8 cellular contexts compared by ENCODE assay signal in the genomic region with DNA sequence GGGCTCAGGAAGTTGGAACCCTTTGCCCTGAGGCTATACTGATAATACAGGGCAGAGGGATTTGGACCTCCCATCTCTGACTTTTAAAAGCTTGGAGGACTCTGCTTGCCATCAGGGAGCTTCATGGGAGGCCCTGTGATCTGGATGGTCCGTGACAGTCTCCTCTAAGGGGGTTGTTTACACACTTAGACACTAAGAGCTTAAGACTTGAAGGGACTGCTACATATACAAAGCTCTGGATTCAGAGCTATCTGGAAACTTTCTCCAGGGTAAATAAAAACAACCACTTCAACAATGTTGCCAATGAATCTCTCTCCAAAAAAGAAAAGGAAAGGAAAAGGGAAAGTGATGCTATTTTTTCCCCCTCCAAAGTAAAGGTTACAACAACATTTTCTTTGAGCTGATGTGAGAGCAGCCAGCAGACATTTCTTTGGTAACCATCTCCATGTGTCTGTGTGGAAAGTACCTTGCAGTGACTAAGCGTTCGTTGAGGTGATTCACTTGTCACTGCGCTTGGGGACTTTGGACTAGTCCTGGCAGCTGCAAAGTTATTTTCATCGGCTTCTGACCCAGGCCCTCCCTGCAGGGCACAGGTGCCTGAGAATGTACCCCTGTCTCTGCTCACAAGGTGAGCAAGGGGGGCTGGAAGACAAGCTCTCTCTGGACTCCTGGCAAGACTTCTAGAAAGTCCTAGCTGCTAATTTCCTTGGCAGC.
DNase-seq lines count a peak whose midpoint lies in the region; ATAC-seq, FAIRE-seq and TF ChIP-seq lines count a peak whose summit lies in the region.

No MANE protein-coding gene starts in this region.

- no peak overlapping the region for H3K4ac ChIP-seq in H1 (replicated peaks; ENCODE audit: insufficient read length, low read depth, low read length)

- no peak for TF ChIP-seq RAD21 in H1 (IDR thresholded peaks at IDR 0.05 in 1 of 2, conservative IDR thresholded peaks at IDR 0.05 in 1 of 2; ENCODE audit: low read depth in 2 of 2, low read length in 2 of 2)

- H3K27ac ChIP-seq in H1 (ENCODE audit: low read depth, low read length) (no peak overlapping the region), rectal smooth muscle tissue (ENCODE audit: low read depth, low read length) (peak overlapping the region; percentile 75), Karpas-422 (ENCODE audit: low read length) (no peak overlapping the region)

- peaks cover 0 to 5% (median 2%) of the 10 kb centered on the region in 4 experiments; a peak in 3 of 7 replicates for H3K4me1 ChIP-seq in H1 (replicated peaks in 1 of 4; ENCODE audit: control insufficient read depth in 3 of 4, insufficient read depth in 4 of 4, low read length in 3 of 4)
- peaks cover 25% of the 10 kb centered on the region for H3K4me1 ChIP-seq in rectal smooth muscle tissue (ENCODE audit: control insufficient read depth, insufficient read depth, low read length)
- no peaks in the 10 kb centered on the region for H3K4me1 ChIP-seq in Karpas-422 (ENCODE audit: low read length)

- peak overlapping the region; percentile 56; the same call in 1 of the 2 replicates for H2BK20ac ChIP-seq in H1 (ENCODE audit: low read length)

- H3K79me1 ChIP-seq in H1 (ENCODE audit: low read depth, low read length) = no peaks in the 10 kb centered on the region

- H4K20me1 ChIP-seq in H1 (replicated peaks in 1 of 2; ENCODE audit: control insufficient read depth in 1 of 2, insufficient read depth in 2 of 2, low read length in 2 of 2) (no peaks in the 10 kb centered on the region), Karpas-422 (ENCODE audit: insufficient read depth, low read depth, low read length) (no peaks in the 10 kb centered on the region)

- H2BK5ac ChIP-seq in H1 (ENCODE audit: low read depth, low read length) = no peak overlapping the region

- H3K9me2 ChIP-seq in Karpas-422 (replicated peaks; ENCODE audit: insufficient read depth, low read length) = no peaks in the 10 kb centered on the region

- peak; percentile 66 for ATAC-seq in GM19468 (IDR thresholded peaks at IDR 0.05; ENCODE audit: extremely low read depth, unreplicated experiment)

- H3K9ac ChIP-seq in H1 (replicated peaks in 1 of 4; ENCODE audit: extremely low read depth in 1 of 4, low read depth in 3 of 4, low read length in 3 of 4) (no peak overlapping the region), rectal smooth muscle tissue (ENCODE audit: low read length) (no peak overlapping the region), Karpas-422 (ENCODE audit: low read length) (no peak overlapping the region)

- no peak for FAIRE-seq in H1 (lab: Jason Lieb, UNC)

- TF ChIP-seq EP300 in H1 (IDR thresholded peaks at IDR 0.05; ENCODE audit: borderline replicate concordance in 1 of 2, low read depth in 2 of 2, low read length in 2 of 2) = no peak

- H3K79me2 ChIP-seq in H1 (ENCODE audit: control insufficient read depth in 1 of 2, insufficient read depth in 2 of 2, low read length in 2 of 2) (no peaks in the 10 kb centered on the region), Karpas-422 (ENCODE audit: low read length) (no peaks in the 10 kb centered on the region)

- no peak overlapping the region for H4K8ac ChIP-seq in H1 (ENCODE audit: extremely low read depth, insufficient read depth, low read length)

- 0 out of 2 replicates have a peak overlapping the region, but pooled peaks have one; percentile 15 for H3K18ac ChIP-seq in H1 (ENCODE audit: extremely low read depth, low read length)

- H4K91ac ChIP-seq in H1 (replicated peaks; ENCODE audit: insufficient read length, low read length) = no peak overlapping the region

- DNase-seq in AG20443 (ENCODE audit: low spot score) = peak; percentile 56
- peak; percentile 58 for DNase-seq in HT1080 (ENCODE audit: low read depth)
- DNase-seq in H1 (ENCODE audit: low read depth in 1 of 2, low spot score in 2 of 2) = no peak
- no peak for DNase-seq in NCI-H187 treated with DMSO at 0.1 percent for 48 hours (lab: John Stamatoyannopoulos, UW)
- DNase-seq in Karpas-422 = no peak
- no peak for DNase-seq in HUDEP-2 (lab: John Stamatoyannopoulos, UW; ENCODE audit: unreplicated experiment in 76 of 76)

- 0 out of 2 replicates have a peak overlapping the region, but pooled peaks have one; percentile 32 for H2BK15ac ChIP-seq in H1 (ENCODE audit: low read length)

- POLR2A ChIA-PET in H1 (lab: Charles Lee; ENCODE audit: partially characterized antibody) = no interaction called here

- 0 out of 2 replicates have a peak overlapping the region, but pooled peaks have one; percentile 34 for H2AFZ ChIP-seq in H1 (ENCODE audit: low read length)
- no peak overlapping the region for H2AFZ ChIP-seq in Karpas-422 (ENCODE audit: low read length)

- H3K4me3 ChIP-seq in H1 (ENCODE audit: extremely low read depth in 1 of 4, insufficient read depth in 2 of 4, low read depth in 3 of 4, low read length in 4 of 4) (no peak overlapping the region), rectal smooth muscle tissue (ENCODE audit: low read length) (no peak overlapping the region), Karpas-422 (ENCODE audit: low read length) (no peak overlapping the region)

- no peak overlapping the region for H2BK120ac ChIP-seq in H1 (replicated peaks; ENCODE audit: low read depth, low read length)

- H3K9me3 ChIP-seq in H1 (ENCODE audit: insufficient read depth in 2 of 2, low read depth in 1 of 2, low read length in 1 of 2) (no peaks in the 10 kb centered on the region), Karpas-422 (ENCODE audit: low read length) (no peaks in the 10 kb centered on the region)

- H4K5ac ChIP-seq in H1 (ENCODE audit: insufficient read length, low read depth, low read length) = no peak overlapping the region

- H3K4me2 ChIP-seq in H1 (ENCODE audit: insufficient read depth in 1 of 2, low read depth in 2 of 2, low read length in 2 of 2) (no peak overlapping the region; a peak in 1 of 4 replicates), Karpas-422 (ENCODE audit: low read depth, low read length, poor library complexity, severe bottlenecking) (no peak overlapping the region)

- H2AK5ac ChIP-seq in H1 (ENCODE audit: low read depth, low read length) = no peak overlapping the region

- no peaks in the 10 kb centered on the region; the same call in 1 of the 2 replicates for H3K23me2 ChIP-seq in H1 (ENCODE audit: low read depth, low read length)

- CTCF ChIA-PET in H1 (lab: Charles Lee; ENCODE audit: partially characterized antibody) = interaction anchor here (1.4 kb wide), 1 partner anchor 109 kb away, joined by 4 read pairs; no protein-coding TSS in a partner anchor

- H3K14ac ChIP-seq in H1 (ENCODE audit: insufficient read length) = no peak overlapping the region

- no peak overlapping the region for H2BK12ac ChIP-seq in H1 (ENCODE audit: low read depth, low read length)

- H3K27me3 ChIP-seq in H1 (replicated peaks in 1 of 4; ENCODE audit: control insufficient read depth in 3 of 4, extremely low read depth in 1 of 4, insufficient read depth in 3 of 4, low read length in 3 of 4) (no peaks in the 10 kb centered on the region), rectal smooth muscle tissue (ENCODE audit: control insufficient read depth, insufficient read depth, low read length) (no peaks in the 10 kb centered on the region), Karpas-422 (ENCODE audit: low read length) (no peaks in the 10 kb centered on the region)

- H3K56ac ChIP-seq in H1 (replicated peaks; ENCODE audit: insufficient read length, low read depth, low read length) = no peak overlapping the region

- 80% methylated on average over 5 of the region's 5 CpGs; no CpG with 5 or more reads in 1 of the 2 experiments for WGBS in H1 (ENCODE audit: extremely low coverage in 1 of 2, insufficient coverage in 1 of 2, insufficient read length in 1 of 2, insufficient replicate concordance in 2 of 2, low coverage in 1 of 2, low lambda C conversion rate in 2 of 2, missing lambda C conversion rate in 1 of 2), 2 experiments

- TF ChIP-seq POLR2A in H1 (IDR thresholded peaks at IDR 0.05; ENCODE audit: control extremely low read depth in 1 of 2, low read depth in 2 of 2, low read length in 2 of 2) = no peak

- H3K36me3 ChIP-seq in H1 (ENCODE audit: control insufficient read depth in 2 of 4, insufficient read depth in 4 of 4, low read length in 3 of 4) (no peaks in the 10 kb centered on the region), rectal smooth muscle tissue (ENCODE audit: control insufficient read depth, insufficient read depth, low read length) (no peaks in the 10 kb centered on the region), Karpas-422 (ENCODE audit: insufficient read depth, low read length) (no peaks in the 10 kb centered on the region)

- no peak for TF ChIP-seq CTCF in H1 (IDR thresholded peaks at IDR 0.05; ENCODE audit: control extremely low read depth in 1 of 3, insufficient read depth in 1 of 3, low read depth in 1 of 3, low read length in 3 of 3)

- no peak overlapping the region for H3K23ac ChIP-seq in H1 (ENCODE audit: insufficient read length)

TF ChIP-seq in H1, 55 proteins besides CTCF, POLR2A, EP300 and RAD21:
- TF ChIP-seq TBP (IDR thresholded peaks at IDR 0.05; ENCODE audit: low read depth, low read length) = no peak
- TF ChIP-seq SUZ12 (IDR thresholded peaks at IDR 0.05; ENCODE audit: low read length) = no peak
- no peak for TF ChIP-seq YY1 (IDR thresholded peaks at IDR 0.05; ENCODE audit: low read depth, low read length)
- TF ChIP-seq, protein P1, sequence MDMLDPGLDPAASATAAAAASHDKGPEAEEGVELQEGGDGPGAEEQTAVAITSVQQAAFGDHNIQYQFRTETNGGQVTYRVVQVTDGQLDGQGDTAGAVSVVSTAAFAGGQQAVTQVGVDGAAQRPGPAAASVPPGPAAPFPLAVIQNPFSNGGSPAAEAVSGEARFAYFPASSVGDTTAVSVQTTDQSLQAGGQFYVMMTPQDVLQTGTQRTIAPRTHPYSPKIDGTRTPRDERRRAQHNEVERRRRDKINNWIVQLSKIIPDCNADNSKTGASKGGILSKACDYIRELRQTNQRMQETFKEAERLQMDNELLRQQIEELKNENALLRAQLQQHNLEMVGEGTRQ (IDR thresholded peaks at IDR 0.05; ENCODE audit: low read length) = no peak
- no peak for TF ChIP-seq NRF1 (IDR thresholded peaks at IDR 0.05; ENCODE audit: low read depth, low read length)
- TF ChIP-seq JUND (IDR thresholded peaks at IDR 0.05; ENCODE audit: low read length) = no peak
- TF ChIP-seq KDM5A (IDR thresholded peaks at IDR 0.05; ENCODE audit: low read length) = no peak
- no peak for TF ChIP-seq NANOG (IDR thresholded peaks at IDR 0.05; ENCODE audit: insufficient read depth, low read depth, low read length, poor library complexity, severe bottlenecking)
- no peak for TF ChIP-seq ZNF274 (IDR thresholded peaks at IDR 0.05; ENCODE audit: borderline replicate concordance, extremely low read depth, low read length)
- no peak for TF ChIP-seq CREB1 (IDR thresholded peaks at IDR 0.05)
- TF ChIP-seq SIN3A (conservative IDR thresholded peaks at IDR 0.05 in 1 of 2, IDR thresholded peaks at IDR 0.05 in 1 of 2; ENCODE audit: low read depth in 1 of 2, low read length in 2 of 2) = no peak
- no peak for TF ChIP-seq POU5F1 (IDR thresholded peaks at IDR 0.05; ENCODE audit: low read depth, low read length)
- no peak for TF ChIP-seq SP2 (IDR thresholded peaks at IDR 0.05; ENCODE audit: low read length)

Comparison
In these comparisons a context has a peak if more than half of its experiments do, and no peak if none do; other contexts are left out.
1. DNase-seq: peak in AG20443 (single experiment) and HT1080 (single experiment); none in H1 (0 of 2), NCI-H187 treated with DMSO at 0.1 percent for 48 hours (single experiment), Karpas-422 (single experiment) and HUDEP-2 (0 of 76).